ENCODE assay signal across 8 cellular contexts in the genomic region with DNA sequence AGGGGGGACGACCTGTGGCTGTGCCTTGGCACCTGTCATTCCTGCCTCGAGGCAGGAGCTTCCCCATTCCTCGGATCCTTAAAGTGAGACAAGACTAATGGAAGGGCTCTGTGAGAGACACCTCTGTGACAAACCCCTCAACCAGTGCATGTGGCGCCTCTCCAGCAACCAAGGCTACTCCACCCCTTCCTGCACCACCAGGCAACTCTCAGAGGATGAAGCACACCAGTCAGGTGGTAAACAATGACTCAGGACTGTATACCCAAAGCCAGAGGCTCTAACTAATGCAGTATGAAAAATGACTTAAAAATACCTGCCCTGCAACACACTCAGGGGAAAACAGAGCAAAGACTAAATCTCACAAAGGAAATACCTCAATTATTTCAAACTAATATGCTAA.
A peak's percentile ranks its signal among the peaks of the same experiment; 100 is the strongest.
DNase-seq lines count a peak whose midpoint lies in the region; ATAC-seq and TF ChIP-seq lines count a peak whose summit lies in the region.
"Had no signal": no experiment of that assay in that cellular context is flagged by ENCODE, and none has a peak within 500 bp of the region (broad histone marks: within the 10 kb centered on the region; RNA-seq: fewer than 3 reads in every experiment).

No MANE protein-coding gene starts in this region.

- no peaks in the 10 kb centered on the region for H3K27me3 ChIP-seq in Loucy (ENCODE audit: insufficient read depth, low read length, poor library complexity, severe bottlenecking)
- no peaks in the 10 kb centered on the region for H3K27me3 ChIP-seq in Peyer's patch
- H3K27me3 ChIP-seq: brain microvascular endothelial cell had no signal

- H3K36me3 Mint-ChIP-seq in stimulated activated effector memory CD8-positive, alpha-beta T cell treated with anti-CD3 and anti-CD28 coated beads, Interleukin-12 subunit alpha, Interleukin-12 subunit beta, amount 100 ng/mL, for 72 hours = no peaks in the 10 kb centered on the region

- H3K9me3 Mint-ChIP-seq in stimulated activated effector memory CD8-positive, alpha-beta T cell treated with anti-CD3 and anti-CD28 coated beads, Interleukin-12 subunit alpha, Interleukin-12 subunit beta, amount 100 ng/mL, for 72 hours = no peaks in the 10 kb centered on the region

- DNase-seq in activated CD4-positive, alpha-beta T cell treated with anti-CD3 and anti-CD28 coated beads, Interleukin-2, amount 50 U/mL, for 4 hours = peak; percentile 29 to 38
- DNase-seq in central memory CD4-positive, alpha-beta T cell = peak; percentile 49
- no peak for DNase-seq in stimulated activated effector memory CD8-positive, alpha-beta T cell treated with anti-CD3 and anti-CD28 coated beads, Interleukin-12 subunit alpha, Interleukin-12 subunit beta, amount 100 ng/mL, for 72 hours (ENCODE audit: low spot score in 2 of 2)
- DNase-seq in Peyer's patch = no peak
- no peak for DNase-seq in GM10266 (ENCODE audit: extremely low spot score)
- DNase-seq: brain microvascular endothelial cell had no signal

- H3K27ac ChIP-seq in Peyer's patch = no peak overlapping the region
- H3K27ac ChIP-seq: brain microvascular endothelial cell had no signal

- peak; percentile 94 for ATAC-seq in stimulated activated effector memory CD8-positive, alpha-beta T cell treated with anti-CD3 and anti-CD28 coated beads, Interleukin-12 subunit alpha, Interleukin-12 subunit beta, amount 100 ng/mL, for 72 hours
- no peak for ATAC-seq in HG03159 (IDR thresholded peaks at IDR 0.05; ENCODE audit: unreplicated experiment)

- H3K4me3 ChIP-seq in Loucy (ENCODE audit: low read length, poor library complexity, severe bottlenecking) (no peak overlapping the region), Peyer's patch (no peak overlapping the region)

- H3K4me3 Mint-ChIP-seq in stimulated activated effector memory CD8-positive, alpha-beta T cell treated with anti-CD3 and anti-CD28 coated beads, Interleukin-12 subunit alpha, Interleukin-12 subunit beta, amount 100 ng/mL, for 72 hours = no peak overlapping the region

- no peaks in the 10 kb centered on the region for H3K9me3 ChIP-seq in Loucy (ENCODE audit: insufficient read depth, low read depth, low read length)
- no peaks in the 10 kb centered on the region for H3K9me3 ChIP-seq in Peyer's patch

- peaks cover 56% of the 10 kb centered on the region for H3K4me1 ChIP-seq in Loucy (ENCODE audit: insufficient read depth, low read length, poor library complexity, severe bottlenecking)
- no peaks in the 10 kb centered on the region for H3K4me1 ChIP-seq in Peyer's patch

- H3K4me2 ChIP-seq in Loucy (ENCODE audit: low read depth, low read length, poor library complexity, severe bottlenecking) = peak overlapping the region; percentile 1

- H3K36me3 ChIP-seq in Loucy (ENCODE audit: insufficient read depth, low read length) = no peaks in the 10 kb centered on the region
- no peaks in the 10 kb centered on the region for H3K36me3 ChIP-seq in Peyer's patch
- H3K36me3 ChIP-seq: brain microvascular endothelial cell had no signal

- H3K79me2 ChIP-seq in Loucy (ENCODE audit: insufficient read depth, low read length) = no peaks in the 10 kb centered on the region

- no peak for TF ChIP-seq CTCF in Loucy (conservative IDR thresholded peaks at IDR 0.05; ENCODE audit: low read length)
- TF ChIP-seq CTCF in Peyer's patch (IDR thresholded peaks at IDR 0.05) = no peak
- TF ChIP-seq CTCF in GM10266 (IDR thresholded peaks at IDR 0.05; ENCODE audit: control insufficient read depth, insufficient read depth, low read depth, missing control alignments) = no peak

- peaks cover 64% of the 10 kb centered on the region for H3K4me1 Mint-ChIP-seq in stimulated activated effector memory CD8-positive, alpha-beta T cell treated with anti-CD3 and anti-CD28 coated beads, Interleukin-12 subunit alpha, Interleukin-12 subunit beta, amount 100 ng/mL, for 72 hours

- H3K9me2 ChIP-seq in Loucy (replicated peaks; ENCODE audit: low read depth, low read length) = no peaks in the 10 kb centered on the region

- H3K9ac ChIP-seq in Loucy (ENCODE audit: low read depth, low read length, poor library complexity, severe bottlenecking) = no peak overlapping the region

- peak overlapping the region; percentile 46 for H3K27ac Mint-ChIP-seq in stimulated activated effector memory CD8-positive, alpha-beta T cell treated with anti-CD3 and anti-CD28 coated beads, Interleukin-12 subunit alpha, Interleukin-12 subunit beta, amount 100 ng/mL, for 72 hours

- no peak overlapping the region for H2AFZ ChIP-seq in Loucy (ENCODE audit: low read length)

- no peak for TF ChIP-seq POLR2A in Peyer's patch (IDR thresholded peaks at IDR 0.05)

- H3F3A ChIP-seq in Loucy (ENCODE audit: low read depth) = no peaks in the 10 kb centered on the region

- no peaks in the 10 kb centered on the region for H4K20me1 ChIP-seq in Loucy (ENCODE audit: insufficient read depth, low read length, poor library complexity, severe bottlenecking)

Comparison
In these comparisons a context has a peak if more than half of its experiments do, and no peak if none do; other contexts are left out.
1. DNase-seq: peak in activated CD4-positive, alpha-beta T cell treated with anti-CD3 and anti-CD28 coated beads, Interleukin-2, amount 50 U/mL, for 4 hours (2 of 2) and central memory CD4-positive, alpha-beta T cell (single experiment); none in stimulated activated effector memory CD8-positive, alpha-beta T cell treated with anti-CD3 and anti-CD28 coated beads, Interleukin-12 subunit alpha, Interleukin-12 subunit beta, amount 100 ng/mL, for 72 hours (0 of 2), Peyer's patch (0 of 3) and GM10266 (single experiment).